Comparison of ENCODE assay signal across 19 cellular contexts in the genomic region with DNA sequence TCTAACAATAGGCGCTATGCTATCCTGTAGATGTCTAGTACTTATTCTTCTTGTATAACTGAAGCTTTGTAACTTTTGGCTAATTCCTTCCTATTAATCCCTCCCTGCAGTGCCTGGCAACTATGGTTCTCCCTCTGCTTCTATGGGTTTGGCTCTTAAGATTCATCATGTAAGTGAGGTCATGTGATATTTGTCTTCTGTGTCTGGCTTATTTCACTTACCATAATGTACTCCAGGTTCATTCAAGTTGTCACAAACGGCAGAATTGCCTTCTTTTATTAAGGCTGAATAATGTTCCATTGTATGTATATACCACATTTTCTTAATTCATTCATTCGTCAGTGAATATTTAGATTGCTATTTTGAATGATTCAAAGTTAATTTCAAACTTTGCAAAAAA.
DNase-seq lines count a peak whose midpoint lies in the region; ATAC-seq and TF ChIP-seq lines count a peak whose summit lies in the region.
"Had no signal": no experiment of that assay in that cellular context is flagged by ENCODE, and none has a peak within 500 bp of the region (broad histone marks: within the 10 kb centered on the region; RNA-seq: fewer than 3 reads in every experiment).

No MANE protein-coding gene starts in this region.

- no peak for TF ChIP-seq RAD21 in SK-N-SH (IDR thresholded peaks at IDR 0.05; ENCODE audit: low read length)

- H2AFZ ChIP-seq in SK-N-SH (ENCODE audit: low read depth) = no peak overlapping the region
- no peak overlapping the region for H2AFZ ChIP-seq in mesenchymal stem cell (ENCODE audit: low read depth, low read length)
- H2AFZ ChIP-seq: GM23248 had no signal

- no peak overlapping the region for H2AK5ac ChIP-seq in mesenchymal stem cell (ENCODE audit: low read length, severe bottlenecking)

- no peak overlapping the region for H4K8ac ChIP-seq in mesenchymal stem cell (ENCODE audit: low read length)

- no peaks in the 10 kb centered on the region for H3K9me3 ChIP-seq in SK-N-SH
- H3K9me3 ChIP-seq in mesenchymal stem cell (ENCODE audit: control insufficient read depth, low read length) = no peaks in the 10 kb centered on the region
- H3K9me3 ChIP-seq: BE2C, HAP-1 had no signal

- H4K20me1 ChIP-seq in SK-N-SH (ENCODE audit: insufficient read depth) = no peaks in the 10 kb centered on the region

- H3K9ac ChIP-seq in SK-N-SH (no peak overlapping the region), mesenchymal stem cell (ENCODE audit: low read length) (no peak overlapping the region)
- H3K9ac ChIP-seq: GM23248 had no signal

- CTCF ChIA-PET in SK-N-SH (lab: Yijun Ruan, JAX) = interaction anchor here (1.0 to 3.6 kb wide), 2 partner anchors 13 to 16 kb away, joined by 3 to 13 read pairs; no protein-coding TSS in a partner anchor

- H3K27ac ChIP-seq in SK-N-SH (ENCODE audit: low read depth in 2 of 2, low read length in 1 of 2) (no peak overlapping the region; a peak in 1 of 4 replicates), mesenchymal stem cell (ENCODE audit: low read length, poor library complexity, severe bottlenecking) (no peak overlapping the region)
- H3K27ac ChIP-seq: GM23248 had no signal

- no peak overlapping the region for H2BK120ac ChIP-seq in mesenchymal stem cell (ENCODE audit: low read depth, low read length)

- H3K27me3 ChIP-seq in SK-N-SH (ENCODE audit: insufficient read depth) (no peaks in the 10 kb centered on the region), mesenchymal stem cell (ENCODE audit: control insufficient read depth in 1 of 2, insufficient read depth in 1 of 2, low read length in 2 of 2) (no peaks in the 10 kb centered on the region)
- H3K27me3 ChIP-seq: BE2C had no signal

- no peaks in the 10 kb centered on the region for H3F3A ChIP-seq in SK-N-SH (replicated peaks; ENCODE audit: insufficient read depth)

- peak; percentile 58 for DNase-seq in NCI-H526 treated with DMSO at 0.1 percent for 48 hours (lab: John Stamatoyannopoulos, UW)
- no peak for DNase-seq in SK-N-SH
- DNase-seq in mesenchymal stem cell = peak; percentile 17
- DNase-seq in NCI-H2081 treated with DMSO at 0.1 percent for 48 hours (lab: John Stamatoyannopoulos, UW) = no peak
- DNase-seq: ACHN; BE2C; C1 segment of cervical spinal cord; CD4-positive, CD25-positive, alpha-beta regulatory T cell; CD8-positive, alpha-beta memory T cell; COR-L47; DMS 273 treated with DMSO at 0.1 percent for 48 hours; DMS53; DND-41; EL; GM23248 had no signal

- H3K36me3 ChIP-seq in SK-N-SH (replicated peaks in 1 of 2; ENCODE audit: control insufficient read depth in 1 of 2, insufficient read depth in 2 of 2, low read length in 1 of 2) (no peaks in the 10 kb centered on the region), mesenchymal stem cell (ENCODE audit: control insufficient read depth in 1 of 2, insufficient read depth in 2 of 2, low read depth in 1 of 2, low read length in 2 of 2) (no peaks in the 10 kb centered on the region)
- H3K36me3 ChIP-seq: BE2C, HAP-1 had no signal

- H2BK15ac ChIP-seq in mesenchymal stem cell (ENCODE audit: low read depth, poor library complexity, severe bottlenecking) = no peak overlapping the region

- ATAC-seq in GM19455 (IDR thresholded peaks at IDR 0.05; ENCODE audit: unreplicated experiment) (no peak), GM18861 (IDR thresholded peaks at IDR 0.05; ENCODE audit: unreplicated experiment) (no peak)
- ATAC-seq: GM12878 had no signal

- H3K23ac ChIP-seq in mesenchymal stem cell (ENCODE audit: low read length in 2 of 2) = no peak overlapping the region

- H3K18ac ChIP-seq in mesenchymal stem cell (ENCODE audit: low read depth in 1 of 2, low read length in 2 of 2) = no peak overlapping the region

- H3K79me2 ChIP-seq in SK-N-SH (ENCODE audit: insufficient read depth) = no peaks in the 10 kb centered on the region

- H3K4ac ChIP-seq in mesenchymal stem cell (ENCODE audit: low read depth in 1 of 2, low read length in 2 of 2) = no peak overlapping the region

- no peaks in the 10 kb centered on the region; a peak in 2 of 4 replicates for H3K4me1 ChIP-seq in SK-N-SH (ENCODE audit: control insufficient read depth in 1 of 2, insufficient read depth in 2 of 2, low read depth in 1 of 2, low read length in 1 of 2)
- H3K4me1 ChIP-seq in mesenchymal stem cell (ENCODE audit: control insufficient read depth, insufficient read depth, low read depth, low read length) = no peaks in the 10 kb centered on the region
- H3K4me1 ChIP-seq: BE2C, HAP-1 had no signal

- no peak overlapping the region for H3K14ac ChIP-seq in mesenchymal stem cell (ENCODE audit: low read length in 2 of 2)

- H2BK5ac ChIP-seq in mesenchymal stem cell (ENCODE audit: low read depth, low read length, poor library complexity, severe bottlenecking) = no peak overlapping the region

- no peak overlapping the region for H3K4me3 ChIP-seq in SK-N-SH (ENCODE audit: low read depth in 2 of 2, low read length in 1 of 2)
- no peak overlapping the region for H3K4me3 ChIP-seq in mesenchymal stem cell (ENCODE audit: insufficient read depth in 1 of 2, low read depth in 1 of 2, low read length in 2 of 2)
- H3K4me3 ChIP-seq: GM12878, GM23248, HAP-1 had no signal

- no peak overlapping the region for H3K4me2 ChIP-seq in SK-N-SH
- H3K4me2 ChIP-seq in mesenchymal stem cell (ENCODE audit: low read length, poor library complexity, severe bottlenecking) = no peak overlapping the region

- H4K91ac ChIP-seq in mesenchymal stem cell (ENCODE audit: low read length) = no peak overlapping the region

- 57% methylated on average over 3 of the region's 3 CpGs for WGBS in SK-N-SH (ENCODE audit: low lambda C conversion rate)
- WGBS in mesenchymal stem cell = 100% methylated on average over 1 of the region's 3 CpGs

- POLR2A ChIA-PET in SK-N-SH (lab: Yijun Ruan, JAX) = no interaction called here

- TF ChIP-seq EP300 in SK-N-SH (IDR thresholded peaks at IDR 0.05; ENCODE audit: borderline replicate concordance in 1 of 2, low read depth in 1 of 2, low read length in 1 of 2) = peak in 1 of 2 experiments; percentile 58; a peak in 2 of 4 replicates

- H3K79me1 ChIP-seq in mesenchymal stem cell (replicated peaks; ENCODE audit: low read length, poor library complexity, severe bottlenecking) = no peaks in the 10 kb centered on the region

- no peaks in the 10 kb centered on the region for H3K9me2 ChIP-seq in SK-N-SH

- H2BK12ac ChIP-seq in mesenchymal stem cell (ENCODE audit: low read length in 2 of 2) = no peak overlapping the region

- TF ChIP-seq CTCF in SK-N-SH (IDR thresholded peaks at IDR 0.05) = no peak

TF ChIP-seq in SK-N-SH, 30 proteins besides CTCF, POLR2A, EP300 and RAD21:
- TF ChIP-seq JUND (IDR thresholded peaks at IDR 0.05) (no peak), TEAD4 (IDR thresholded peaks at IDR 0.05; ENCODE audit: borderline replicate concordance, insufficient read depth) (no peak), MEF2A (IDR thresholded peaks at IDR 0.05; ENCODE audit: borderline replicate concordance, low read depth) (no peak), YY1 (IDR thresholded peaks at IDR 0.05; ENCODE audit: low read depth) (no peak), NFIC (IDR thresholded peaks at IDR 0.05; ENCODE audit: borderline replicate concordance) (no peak), TCF12 (IDR thresholded peaks at IDR 0.05) (peak; percentile 80)
- TF ChIP-seq, protein P1, sequence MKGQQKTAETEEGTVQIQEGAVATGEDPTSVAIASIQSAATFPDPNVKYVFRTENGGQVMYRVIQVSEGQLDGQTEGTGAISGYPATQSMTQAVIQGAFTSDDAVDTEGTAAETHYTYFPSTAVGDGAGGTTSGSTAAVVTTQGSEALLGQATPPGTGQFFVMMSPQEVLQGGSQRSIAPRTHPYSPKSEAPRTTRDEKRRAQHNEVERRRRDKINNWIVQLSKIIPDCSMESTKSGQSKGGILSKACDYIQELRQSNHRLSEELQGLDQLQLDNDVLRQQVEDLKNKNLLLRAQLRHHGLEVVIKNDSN (IDR thresholded peaks at IDR 0.05; ENCODE audit: borderline replicate concordance, low read depth) = peak; percentile 39; the same call in 1 of the 2 replicates
- TF ChIP-seq, protein P2, sequence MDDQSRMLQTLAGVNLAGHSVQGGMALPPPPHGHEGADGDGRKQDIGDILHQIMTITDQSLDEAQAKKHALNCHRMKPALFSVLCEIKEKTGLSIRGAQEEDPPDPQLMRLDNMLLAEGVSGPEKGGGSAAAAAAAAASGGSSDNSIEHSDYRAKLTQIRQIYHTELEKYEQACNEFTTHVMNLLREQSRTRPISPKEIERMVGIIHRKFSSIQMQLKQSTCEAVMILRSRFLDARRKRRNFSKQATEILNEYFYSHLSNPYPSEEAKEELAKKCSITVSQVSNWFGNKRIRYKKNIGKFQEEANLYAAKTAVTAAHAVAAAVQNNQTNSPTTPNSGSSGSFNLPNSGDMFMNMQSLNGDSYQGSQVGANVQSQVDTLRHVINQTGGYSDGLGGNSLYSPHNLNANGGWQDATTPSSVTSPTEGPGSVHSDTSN (IDR thresholded peaks at IDR 0.05) = peak; percentile 48; the same call in 1 of the 2 replicates

Comparison
In these comparisons a context has a peak if more than half of its experiments do, and no peak if none do; other contexts are left out.
1. DNase-seq: peak in NCI-H526 treated with DMSO at 0.1 percent for 48 hours (single experiment) and mesenchymal stem cell (single experiment); none in SK-N-SH (single experiment) and NCI-H2081 treated with DMSO at 0.1 percent for 48 hours (single experiment).